1 cellular context compared by ENCODE assay signal in genomic region chr2:238879621-238880377, GRCh38.
TF ChIP-seq lines count a peak whose summit lies in the region.

No MANE protein-coding gene starts in this region.

TF ChIP-seq in HepG2, 621 proteins besides CTCF, POLR2A, EP300 and RAD21:
- TF ChIP-seq ZBED4 (CRISPR knock-in tag; IDR thresholded peaks at IDR 0.05; ENCODE audit: borderline replicate concordance) (no peak), ZNF816 (CRISPR knock-in tag; IDR thresholded peaks at IDR 0.05; ENCODE audit: borderline replicate concordance) (no peak), ZNF788 (CRISPR knock-in tag; IDR thresholded peaks at IDR 0.05; ENCODE audit: borderline replicate concordance) (no peak), ZNF577 (CRISPR knock-in tag; IDR thresholded peaks at IDR 0.05; ENCODE audit: borderline replicate concordance, low read depth) (no peak)
